25 cellular contexts compared by ENCODE assay signal in genomic region chr15:83709246-83709645, GRCh38. TPM values are rescaled to one million over a fixed set of nuclear protein-coding genes. Genes with fewer than 3 reads are reported as not detected.
A peak's percentile ranks its signal among the peaks of the same experiment; 100 is the strongest.
DNase-seq lines count a peak whose midpoint lies in the region; ATAC-seq, FAIRE-seq and TF ChIP-seq lines count a peak whose summit lies in the region.
"Had no signal": no experiment of that assay in that cellular context is flagged by ENCODE, and none has a peak within 500 bp of the region (broad histone marks: within the 10 kb centered on the region; RNA-seq: fewer than 3 reads in every experiment).

No MANE protein-coding gene starts in this region.

- intact Hi-C loops in heart left ventricle (cut with DNase I) = no loop called here

- H3K4me1 ChIP-seq in heart left ventricle = peaks cover 0 to 22% (median 0%) of the 10 kb centered on the region in 12 donors
- H3K4me1 ChIP-seq: HAP-1, testis, uterus had no signal

- H3K9me3 ChIP-seq in heart left ventricle = no peaks in the 10 kb centered on the region
- H3K9me3 ChIP-seq: ascending aorta, HAP-1, testis, uterus had no signal

- TF ChIP-seq POLR2A in heart left ventricle (IDR thresholded peaks at IDR 0.05) = no peak

- in situ Hi-C loops in astrocyte of the cerebellum (cut with HindIII; ENCODE audit: low sequenced_read_pairs) = no loop called here

- H3K4me3 ChIP-seq in astrocyte of the cerebellum (ENCODE audit: low read depth, low read length) (no peak overlapping the region), heart left ventricle (no peak overlapping the region)
- H3K4me3 ChIP-seq: ascending aorta, HAP-1, testis, uterus had no signal

- no peaks in the 10 kb centered on the region for H3K27me3 ChIP-seq in heart left ventricle
- H3K27me3 ChIP-seq: ascending aorta, testis, uterus had no signal

- TF ChIP-seq CTCF in astrocyte of the cerebellum (IDR thresholded peaks at IDR 0.05; ENCODE audit: low read depth, low read length, missing control alignments) (no peak), heart left ventricle (IDR thresholded peaks at IDR 0.05) (no peak)

- H3K36me3 ChIP-seq in heart left ventricle = peaks cover 0 to 18% (median 0%) of the 10 kb centered on the region in 9 donors
- H3K36me3 ChIP-seq: ascending aorta, HAP-1, uterus had no signal

- no peak for ATAC-seq in heart left ventricle
- ATAC-seq: sciatic nerve had no signal

- no peak for FAIRE-seq in urothelium cell line (lab: Jason Lieb, UNC)

- 87 to 90% (median 89%) methylated on average over 2 of the region's 2 CpGs for WGBS in heart left ventricle, 4 donors

- no peak overlapping the region for H3K27ac ChIP-seq in heart left ventricle
- H3K27ac ChIP-seq: KMS-11, testis, uterus, VCaP had no signal

- DNase-seq in HS-5 (ENCODE audit: low read depth) = peak; percentile 18
- peak; percentile 36 for DNase-seq in astrocyte of the cerebellum (ENCODE audit: low read depth)
- peak; percentile 15 for DNase-seq in hepatic stellate cell (ENCODE audit: low spot score)
- DNase-seq in urothelium cell line (ENCODE audit: low spot score) = peak; percentile 67
- no peak for DNase-seq in heart left ventricle
- no peak for DNase-seq in putamen (ENCODE audit: low spot score)
- DNase-seq in RPMI8226 = no peak
- DNase-seq: activated CD4-positive, alpha-beta T cell treated with anti-CD3 and anti-CD28 coated beads for 4 hours; activated CD8-positive, alpha-beta memory T cell treated with anti-CD3 and anti-CD28 coated beads for 24 hours; activated effector memory CD4-positive, alpha-beta T cell treated with Interleukin-2 at 50 U/mL for 16 hours; activated naive CD8-positive, alpha-beta T cell treated with anti-CD3 and anti-CD28 coated beads, Interleukin-2, amount 10 ng/mL, durations not matched to agents 7 days and 5 days; CD4-positive, alpha-beta memory T cell; cerebellar nuclear complex; head of caudate nucleus; left cardiac atrium; NCI-H446; stimulated activated CD4-positive, alpha-beta T cell treated with anti-CD3 and anti-CD28 coated beads, Interleukin-15, amount 100 ng/mL, for 24 hours; stimulated activated naive CD4-positive, alpha-beta T cell treated with Interleukin-2 at 50 U/mL for 16 hours; testis; uterus had no signal

RNA-seq across cellular contexts. Expression of gene ADAMTSL3, which starts 55.3 kb away (rescaled TPM):
- 10 to 100 TPM in 3 of 9 donors, 1 to 10 TPM in 6; 6.6 to 13.2 (median 7.7) TPM for total RNA-seq in heart left ventricle
- 1 to 10 TPM; 1.3 to 2.6 TPM for polyA plus RNA-seq in heart left ventricle
- total RNA-seq: activated naive CD8-positive, alpha-beta T cell treated with anti-CD3 and anti-CD28 coated beads, Interleukin-2, amount 10 ng/mL, durations not matched to agents 7 days and 5 days; CD4-positive, alpha-beta memory T cell had no signal
- polyA plus RNA-seq: CD4-positive, alpha-beta memory T cell had no signal

Comparison
In these comparisons a context has a peak if more than half of its experiments do, and no peak if none do; other contexts are left out.
1. DNase-seq: peak in HS-5 (single experiment), astrocyte of the cerebellum (single experiment), hepatic stellate cell (single experiment) and urothelium cell line (single experiment); none in heart left ventricle (0 of 5), putamen (single experiment) and RPMI8226 (single experiment).